ENCODE assay signal across 11 cellular contexts in the genomic region with DNA sequence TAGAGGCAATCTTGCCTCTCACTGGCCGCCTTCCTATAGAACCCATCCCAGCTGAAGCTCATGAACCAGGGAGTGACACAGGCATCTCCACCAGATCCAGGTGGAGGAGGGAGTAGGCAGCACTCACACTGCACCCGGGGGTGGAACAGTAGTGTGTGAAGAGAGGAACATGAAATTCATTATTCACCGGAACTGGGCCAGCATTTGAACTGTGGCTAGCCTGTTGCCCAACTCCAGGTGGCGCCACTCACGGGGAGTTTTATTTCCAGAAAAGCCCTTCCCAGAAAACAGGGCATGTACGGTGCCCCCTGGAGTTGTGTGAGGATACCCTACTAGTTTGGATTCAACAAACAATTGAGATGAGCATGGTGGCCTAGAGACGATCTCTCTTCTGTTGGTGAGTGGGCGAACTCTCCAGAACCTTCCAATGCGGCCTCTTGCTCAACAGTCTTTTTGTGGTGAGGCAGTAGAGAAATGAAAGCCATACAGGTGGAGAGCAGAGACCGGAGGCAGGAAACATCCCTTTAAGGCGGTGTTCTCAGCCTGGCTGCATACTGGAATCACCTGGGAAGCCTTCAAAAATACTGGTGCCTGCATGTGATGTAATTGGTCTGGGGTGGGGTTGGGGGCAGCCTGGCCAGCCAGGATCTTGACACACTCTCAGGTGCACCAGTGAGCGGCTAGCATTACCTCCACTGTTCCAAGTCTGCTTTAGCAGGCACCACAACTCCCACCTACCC.
DNase-seq lines count a peak whose midpoint lies in the region; TF ChIP-seq lines count a peak whose summit lies in the region.
"Had no signal": no experiment of that assay in that cellular context is flagged by ENCODE, and none has a peak within 500 bp of the region (broad histone marks: within the 10 kb centered on the region; RNA-seq: fewer than 3 reads in every experiment).

No MANE protein-coding gene starts in this region.

- no peak overlapping the region for H3K4me3 Mint-ChIP-seq in MCF 10A (ENCODE audit: unreplicated experiment)
- H3K4me3 Mint-ChIP-seq: CD4-positive, alpha-beta memory T cell had no signal

- H4K20me1 ChIP-seq in OCI-LY7 (ENCODE audit: insufficient read depth, low read length) = no peaks in the 10 kb centered on the region

- H2AFZ ChIP-seq in OCI-LY7 (ENCODE audit: low read length) = no peak overlapping the region

- H3K27me3 ChIP-seq in breast epithelium = no peaks in the 10 kb centered on the region

- H3K9me3 ChIP-seq in breast epithelium (no peaks in the 10 kb centered on the region), OCI-LY7 (ENCODE audit: low read length) (no peaks in the 10 kb centered on the region)

- no peak overlapping the region for H3K4me2 ChIP-seq in OCI-LY7 (ENCODE audit: low read length)

- POLR2A ChIA-PET in MCF 10A (lab: Yijun Ruan, JAX) = no interaction called here
- POLR2A ChIA-PET in OCI-LY7 (lab: Charles Lee) = no interaction called here

- no peaks in the 10 kb centered on the region for H3K4me1 Mint-ChIP-seq in MCF 10A (ENCODE audit: insufficient read depth, unreplicated experiment)

- DNase-seq in MCF 10A (ENCODE audit: unreplicated experiment) (peak; percentile 32), breast epithelium (ENCODE audit: low spot score in 2 of 2) (no peak), OCI-LY7 (ENCODE audit: low spot score) (no peak), fibroblast of pulmonary artery (ENCODE audit: low read depth) (no peak), ureter (ENCODE audit: low spot score) (peak; percentile 28), GM19238 (ENCODE audit: insufficient read length, low spot score) (no peak), occipital lobe (lab: John Stamatoyannopoulos, UW) (no peak), germinal center (ENCODE audit: low spot score) (no peak)
- DNase-seq: CD4-positive, alpha-beta memory T cell; dorsolateral prefrontal cortex; midbrain had no signal

- CTCF ChIA-PET in MCF 10A (lab: Yijun Ruan, JAX) = interaction anchor here (0.6 to 1.0 kb wide), 3 partner anchors 9 to 166 kb away, joined by 3 to 7 read pairs (median 3); no protein-coding TSS in a partner anchor
- CTCF ChIA-PET in OCI-LY7 (lab: Charles Lee; ENCODE audit: unreplicated experiment) = no interaction called here

- H3K9me2 ChIP-seq in OCI-LY7 (ENCODE audit: insufficient read depth, low read length) = no peaks in the 10 kb centered on the region

- H3K4me1 ChIP-seq in breast epithelium = no peaks in the 10 kb centered on the region
- no peaks in the 10 kb centered on the region for H3K4me1 ChIP-seq in OCI-LY7 (ENCODE audit: insufficient read depth, low read length, poor library complexity, severe bottlenecking)

- H3K79me2 ChIP-seq in OCI-LY7 (ENCODE audit: insufficient read depth, low read depth, low read length) = no peaks in the 10 kb centered on the region

- H3K27ac Mint-ChIP-seq in MCF 10A (ENCODE audit: low read depth, unreplicated experiment) = no peak overlapping the region
- H3K27ac Mint-ChIP-seq: CD4-positive, alpha-beta memory T cell had no signal

- no peaks in the 10 kb centered on the region for H3K27me3 Mint-ChIP-seq in MCF 10A (ENCODE audit: insufficient read depth, unreplicated experiment)

- BruUV-seq in MCF 10A (replicated peaks; lab: Mats Ljungman, UMichigan) (no TSS peak), OCI-LY7 (replicated peaks; lab: Mats Ljungman, UMichigan) (no TSS peak)

- no peak overlapping the region for H3K4me3 ChIP-seq in breast epithelium
- no peak overlapping the region for H3K4me3 ChIP-seq in OCI-LY7 (ENCODE audit: low read depth, low read length, poor library complexity, severe bottlenecking)
- no peak overlapping the region for H3K4me3 ChIP-seq in fibroblast of pulmonary artery (replicated peaks; ENCODE audit: low read depth, low read length)
- H3K4me3 ChIP-seq: dorsolateral prefrontal cortex had no signal

- H3K27ac ChIP-seq in breast epithelium (no peak overlapping the region), OCI-LY7 (ENCODE audit: low read depth, low read length, poor library complexity, severe bottlenecking) (no peak overlapping the region)
- H3K27ac ChIP-seq: dorsolateral prefrontal cortex had no signal

- H3K36me3 ChIP-seq in breast epithelium (no peaks in the 10 kb centered on the region), OCI-LY7 (ENCODE audit: insufficient read depth, low read length) (no peaks in the 10 kb centered on the region)

- no peaks in the 10 kb centered on the region for H3K9me3 Mint-ChIP-seq in MCF 10A (ENCODE audit: unreplicated experiment)
- H3K9me3 Mint-ChIP-seq: CD4-positive, alpha-beta memory T cell had no signal

- TF ChIP-seq CTCF in MCF 10A (IDR thresholded peaks at IDR 0.05; ENCODE audit: unreplicated experiment) (peak; percentile 36), breast epithelium (IDR thresholded peaks at IDR 0.05) (no peak), OCI-LY7 (conservative IDR thresholded peaks at IDR 0.05; ENCODE audit: low read length) (peak; percentile 30; the same call in 1 of the 2 replicates), fibroblast of pulmonary artery (IDR thresholded peaks at IDR 0.05; ENCODE audit: low read length, missing control alignments) (peak; percentile 23)

- intact Hi-C loops in MCF 10A (cut with micrococcal nuclease) (no loop called here), breast epithelium (cut with DNase I; ENCODE audit: low total_unique reads) (no loop called here), OCI-LY7 (cut with micrococcal nuclease; ENCODE audit: unreplicated experiment) (no loop called here)

- no peaks in the 10 kb centered on the region for H3K36me3 Mint-ChIP-seq in MCF 10A (ENCODE audit: insufficient read depth, unreplicated experiment)
- H3K36me3 Mint-ChIP-seq: CD4-positive, alpha-beta memory T cell had no signal

- no peak for TF ChIP-seq POLR2A in breast epithelium (IDR thresholded peaks at IDR 0.05)

Comparison
In these comparisons a context has a peak if more than half of its experiments do, and no peak if none do; other contexts are left out.
1. DNase-seq: peak in MCF 10A (single experiment) and ureter (single experiment); none in breast epithelium (0 of 2), OCI-LY7 (single experiment), fibroblast of pulmonary artery (single experiment), GM19238 (single experiment), occipital lobe (single experiment) and germinal center (single experiment).
2. CTCF ChIP-seq: peak in MCF 10A (single experiment), OCI-LY7 (single experiment) and fibroblast of pulmonary artery (single experiment); none in breast epithelium (0 of 3).